Comparison of ENCODE assay signal across 20 cellular contexts in genomic region chr14:23378612-23379220, GRCh38. TPM values are rescaled to one million over a fixed set of nuclear protein-coding genes. Genes with fewer than 3 reads are reported as not detected.
"Had no signal": no experiment of that assay in that cellular context is flagged by ENCODE, and none has a peak within 500 bp of the region (broad histone marks: within the 10 kb centered on the region; RNA-seq: fewer than 3 reads in every experiment).

No MANE protein-coding gene starts in this region.

- DNase-seq: activated CD4-positive, alpha-beta T cell treated with anti-CD3 and anti-CD28 coated beads for 1 hour; activated CD4-positive, alpha-beta T cell treated with anti-CD3 and anti-CD28 coated beads, Interleukin-2, amount 50 U/mL, for 48 hours; activated gamma-delta T cell treated with Interleukin-2 at 50 U/mL for 16 hours; adrenal gland; foreskin fibroblast; pancreas; stimulated activated naive CD4-positive, alpha-beta T cell; SW 1271; transverse colon; WERI-Rb-1 had no signal

- H3K9me3 ChIP-seq: adrenal gland, left lung, neutrophil, pancreas, transverse colon had no signal

- ATAC-seq: activated naive CD4-positive, alpha-beta T cell treated with anti-CD3 and anti-CD28 coated beads, Interleukin-2, amount 50 U/mL, for 72 hours; left lung had no signal

- H3K36me3 Mint-ChIP-seq: activated naive CD4-positive, alpha-beta T cell treated with anti-CD3 and anti-CD28 coated beads, Interleukin-2, amount 50 U/mL, for 72 hours; memory B cell had no signal

- H3K36me3 ChIP-seq: adrenal gland, left lung, neutrophil, pancreas, transverse colon, WERI-Rb-1 had no signal

- H3K27me3 ChIP-seq: adrenal gland, pancreas, transverse colon had no signal

- H3K4me1 ChIP-seq: adrenal gland, left lung had no signal

- H3K27ac Mint-ChIP-seq: memory B cell had no signal

- H3K4me3 Mint-ChIP-seq: memory B cell had no signal

- H3K4me1 Mint-ChIP-seq: memory B cell had no signal

- H3K27ac ChIP-seq: adrenal gland, left lung, neutrophil, pancreas, transverse colon, WERI-Rb-1 had no signal

- H3K4me3 ChIP-seq: adrenal gland, left lung, pancreas, transverse colon had no signal

- H3K9me3 Mint-ChIP-seq: activated naive CD4-positive, alpha-beta T cell treated with anti-CD3 and anti-CD28 coated beads, Interleukin-2, amount 50 U/mL, for 72 hours; memory B cell had no signal

RNA-seq across cellular contexts. Expression of gene CMTM5, which starts 1.9 kb away (rescaled TPM):
- total RNA-seq: activated naive CD4-positive, alpha-beta T cell treated with anti-CD3 and anti-CD28 coated beads, Interleukin-2, amount 50 U/mL, for 72 hours; bronchial epithelial cell; dermis microvascular lymphatic vessel endothelial cell; SK-MEL-5; T-helper 2 cell treated with Interferon-gamma antibody and Interleukin-4, amounts not matched to agents 100 ng/mL and 5 ng/mL, for 36 hours had no signal
- polyA plus RNA-seq: keratinocyte had no signal

RNA-seq across cellular contexts. Expression of gene IL25, which starts 6.1 kb away (rescaled TPM):
- total RNA-seq: activated naive CD4-positive, alpha-beta T cell treated with anti-CD3 and anti-CD28 coated beads, Interleukin-2, amount 50 U/mL, for 72 hours; adrenal gland; bronchial epithelial cell; dermis microvascular lymphatic vessel endothelial cell; left lung; mononuclear cell; pancreas; SK-MEL-5; T-helper 2 cell treated with Interferon-gamma antibody and Interleukin-4, amounts not matched to agents 100 ng/mL and 5 ng/mL, for 36 hours; transverse colon had no signal
- polyA plus RNA-seq: keratinocyte, pancreas had no signal

RNA-seq across cellular contexts. Expression of gene EFS, which starts 13.7 kb away (rescaled TPM):
- total RNA-seq: dermis microvascular lymphatic vessel endothelial cell; mononuclear cell; SK-MEL-5; T-helper 2 cell treated with Interferon-gamma antibody and Interleukin-4, amounts not matched to agents 100 ng/mL and 5 ng/mL, for 36 hours had no signal

RNA-seq across cellular contexts. Expression of gene MYH6, which starts 29.4 kb away (rescaled TPM):
- total RNA-seq: bronchial epithelial cell; dermis microvascular lymphatic vessel endothelial cell; mononuclear cell; SK-MEL-5; T-helper 2 cell treated with Interferon-gamma antibody and Interleukin-4, amounts not matched to agents 100 ng/mL and 5 ng/mL, for 36 hours had no signal
- polyA plus RNA-seq: keratinocyte had no signal
